ENCODE assay signal across 1 cellular context in genomic region chr22:21991309-21991596, GRCh38.
TF ChIP-seq lines count a peak whose summit lies in the region.

No MANE protein-coding gene starts in this region.

TF ChIP-seq in H1, 55 proteins besides CTCF, POLR2A, EP300 and RAD21:
- no peak for TF ChIP-seq HDAC6 (IDR thresholded peaks at IDR 0.05; ENCODE audit: low read depth, low read length)
- TF ChIP-seq SIRT6 (IDR thresholded peaks at IDR 0.05; ENCODE audit: low read length): no peak
- no peak for TF ChIP-seq SIX5 (IDR thresholded peaks at IDR 0.05; ENCODE audit: low read depth, low read length)
- TF ChIP-seq TAF1 (IDR thresholded peaks at IDR 0.05; ENCODE audit: low read depth, low read length): no peak
- TF ChIP-seq MAX (IDR thresholded peaks at IDR 0.05): no peak
- TF ChIP-seq SP2 (IDR thresholded peaks at IDR 0.05; ENCODE audit: low read length): no peak
- no peak for TF ChIP-seq CHD7 (IDR thresholded peaks at IDR 0.05; ENCODE audit: insufficient replicate concordance, low read length)
- TF ChIP-seq BCL11A (IDR thresholded peaks at IDR 0.05; ENCODE audit: low read depth in 2 of 2, low read length in 2 of 2): no peak
- no peak for TF ChIP-seq KDM1A (IDR thresholded peaks at IDR 0.05; ENCODE audit: borderline replicate concordance, low read length)
- no peak for TF ChIP-seq TBP (IDR thresholded peaks at IDR 0.05; ENCODE audit: low read depth, low read length)
- no peak for TF ChIP-seq NRF1 (IDR thresholded peaks at IDR 0.05; ENCODE audit: low read depth, low read length)
- no peak for TF ChIP-seq CHD2 (IDR thresholded peaks at IDR 0.05; ENCODE audit: low read length)
- no peak for TF ChIP-seq SRF (IDR thresholded peaks at IDR 0.05; ENCODE audit: low read depth, low read length)
- TF ChIP-seq NANOG (IDR thresholded peaks at IDR 0.05; ENCODE audit: insufficient read depth, low read depth, low read length, poor library complexity, severe bottlenecking): no peak
- TF ChIP-seq CBX5 (IDR thresholded peaks at IDR 0.05; ENCODE audit: low read depth, low read length): no peak
- TF ChIP-seq JUN (IDR thresholded peaks at IDR 0.05; ENCODE audit: low read depth, low read length): no peak
- TF ChIP-seq GTF2F1 (IDR thresholded peaks at IDR 0.05; ENCODE audit: borderline replicate concordance, low read depth, low read length): no peak
- TF ChIP-seq SUZ12 (IDR thresholded peaks at IDR 0.05; ENCODE audit: low read length): no peak
- no peak for TF ChIP-seq TEAD4 (IDR thresholded peaks at IDR 0.05; ENCODE audit: low read depth, low read length)
